In genomic region chr6:32825966-32826365, GRCh38 we compare ENCODE assay signal across 9 cellular contexts. TPM values are rescaled to one million over a fixed set of nuclear protein-coding genes. Genes with fewer than 3 reads are reported as not detected.
A peak's percentile ranks its signal among the peaks of the same experiment; 100 is the strongest.
DNase-seq lines count a peak whose midpoint lies in the region; ATAC-seq and TF ChIP-seq lines count a peak whose summit lies in the region.
"Had no signal": no experiment of that assay in that cellular context is flagged by ENCODE, and none has a peak within 500 bp of the region (broad histone marks: within the 10 kb centered on the region; RNA-seq: fewer than 3 reads in every experiment).

No MANE protein-coding gene starts in this region.

- peak overlapping the region in 4 of 59 donors; percentile 20 to 54 (median 36) for H3K27ac ChIP-seq in dorsolateral prefrontal cortex

- no peaks in the 10 kb centered on the region for H3K9me3 ChIP-seq in T-helper 17 cell (ENCODE audit: control insufficient read depth, low read length, poor library complexity, severe bottlenecking)

- H3K27me3 Mint-ChIP-seq in Calu3 (ENCODE audit: unreplicated experiment) = no peaks in the 10 kb centered on the region
- H3K27me3 Mint-ChIP-seq in nephron progenitor cell (ENCODE audit: low read depth, poor library complexity) = peaks cover 39% of the 10 kb centered on the region
- no peaks in the 10 kb centered on the region for H3K27me3 Mint-ChIP-seq in T-helper 17 cell
- H3K27me3 Mint-ChIP-seq: activated naive CD8-positive, alpha-beta T cell treated with anti-CD3 and anti-CD28 coated beads, Interleukin-2, amount 10 ng/mL, durations not matched to agents 7 days and 5 days had no signal

- ATAC-seq in T-helper 17 cell = no peak

- peak; percentile 25 for TF ChIP-seq CTCF in Calu3 (IDR thresholded peaks at IDR 0.05; ENCODE audit: unreplicated experiment)
- TF ChIP-seq CTCF in LNCAP (IDR thresholded peaks at IDR 0.05) = peak; percentile 28; the same call in 1 of the 2 replicates
- TF ChIP-seq CTCF in dorsolateral prefrontal cortex (IDR thresholded peaks at IDR 0.05 in 54 of 56, conservative IDR thresholded peaks at IDR 0.05 in 2 of 56; ENCODE audit: low read depth in 1 of 56, partially characterized antibody in 56 of 56) = peak in 55 of 56 donors; percentile 10 to 66 (median 48)
- TF ChIP-seq CTCF in nephron progenitor cell (IDR thresholded peaks at IDR 0.05) = peak; percentile 26

- no peaks in the 10 kb centered on the region for H3K4me1 Mint-ChIP-seq in Calu3 (ENCODE audit: low read depth, unreplicated experiment)
- no peaks in the 10 kb centered on the region for H3K4me1 Mint-ChIP-seq in nephron progenitor cell
- H3K4me1 Mint-ChIP-seq in T-helper 17 cell = peaks cover 18% of the 10 kb centered on the region

- H3K9me3 Mint-ChIP-seq in Calu3 (ENCODE audit: low read depth, unreplicated experiment) (no peaks in the 10 kb centered on the region), nephron progenitor cell (no peaks in the 10 kb centered on the region)
- H3K9me3 Mint-ChIP-seq: activated naive CD8-positive, alpha-beta T cell treated with anti-CD3 and anti-CD28 coated beads, Interleukin-2, amount 10 ng/mL, durations not matched to agents 7 days and 5 days had no signal

- intact Hi-C loops in Calu3 (cut with micrococcal nuclease; ENCODE audit: unreplicated experiment) (loop anchor here (1.0 kb wide), 1 partner anchor 42 kb away; no protein-coding TSS in a partner anchor), dorsolateral prefrontal cortex (cut with DNase I) (no loop called here)

- H3K27ac Mint-ChIP-seq in Calu3 (ENCODE audit: unreplicated experiment) (no peak overlapping the region), nephron progenitor cell (no peak overlapping the region), T-helper 17 cell (no peak overlapping the region)
- H3K27ac Mint-ChIP-seq: activated naive CD8-positive, alpha-beta T cell treated with anti-CD3 and anti-CD28 coated beads, Interleukin-2, amount 10 ng/mL, durations not matched to agents 7 days and 5 days had no signal

- H3K36me3 Mint-ChIP-seq in Calu3 (ENCODE audit: insufficient read depth, unreplicated experiment) = peaks cover 3% of the 10 kb centered on the region
- no peaks in the 10 kb centered on the region for H3K36me3 Mint-ChIP-seq in nephron progenitor cell (ENCODE audit: low read depth)
- H3K36me3 Mint-ChIP-seq in T-helper 17 cell (ENCODE audit: low read depth) = peaks cover 13% of the 10 kb centered on the region

- DNase-seq in Calu3 = peak; percentile 32
- no peak for DNase-seq in dorsolateral prefrontal cortex
- DNase-seq in nephron progenitor cell = no peak
- no peak for DNase-seq in middle frontal gyrus (ENCODE audit: extremely low spot score, low spot score)
- DNase-seq in T-helper 17 cell = no peak
- no peak for DNase-seq in NCI-H146 treated with DMSO at 0.1 percent for 48 hours (lab: John Stamatoyannopoulos, UW; ENCODE audit: unreplicated experiment)
- DNase-seq in stimulated activated CD4-positive, alpha-beta T cell treated with anti-CD3 and anti-CD28 coated beads, Interleukin-12 subunit alpha, Interleukin-12 subunit beta, amount 100 ng/mL, for 4 hours = no peak
- DNase-seq: activated naive CD8-positive, alpha-beta T cell treated with anti-CD3 and anti-CD28 coated beads, Interleukin-2, amount 10 ng/mL, durations not matched to agents 7 days and 5 days had no signal

- CTCF ChIA-PET in Calu3 (lab: Charles Lee) = interaction anchor here (0.8 to 2.4 kb wide), 7 partner anchors 12 to 159 kb away, joined by 3 to 34 read pairs (median 6); partner anchors contain the start of genes HLA-DMA, TAP1 and TAP2

- no peaks in the 10 kb centered on the region for H3K27me3 ChIP-seq in dorsolateral prefrontal cortex

- no TSS peak for BruUV-seq in Calu3 (replicated peaks; lab: Mats Ljungman, UMichigan)

- H3K4me3 Mint-ChIP-seq in Calu3 (ENCODE audit: low read depth, unreplicated experiment) = no peak overlapping the region
- no peak overlapping the region for H3K4me3 Mint-ChIP-seq in nephron progenitor cell
- no peak overlapping the region for H3K4me3 Mint-ChIP-seq in T-helper 17 cell
- H3K4me3 Mint-ChIP-seq: activated naive CD8-positive, alpha-beta T cell treated with anti-CD3 and anti-CD28 coated beads, Interleukin-2, amount 10 ng/mL, durations not matched to agents 7 days and 5 days had no signal

- no peak overlapping the region for H3K4me3 ChIP-seq in dorsolateral prefrontal cortex

RNA-seq across cellular contexts. Expression of gene HLA-DOB, which starts 9.2 kb away (rescaled TPM):
- total RNA-seq in Calu3 (2022) (0.97 and 2.2 TPM in 2 replicates), dorsolateral prefrontal cortex (1 to 10 TPM in 48 of 120 experiments, under 1 TPM in 40, not detected in 32; 0.33 to 9.9 (median 1.0) TPM), T-helper 17 cell (1 to 10 TPM; 2.3 to 6.6 TPM)

RNA-seq across cellular contexts. Expression of gene TAP2, which starts 12.6 kb away (rescaled TPM):
- 180 and 279 TPM in 2 replicates for total RNA-seq in Calu3 (2022)
- 10 to 100 TPM; 12.3 to 50.8 (median 24.2) TPM for total RNA-seq in dorsolateral prefrontal cortex
- 100 to 1,000 TPM in 1 of 2 donors, 10 to 100 TPM in 1; 92.6 to 103 TPM for total RNA-seq in T-helper 17 cell

RNA-seq across cellular contexts. Expression of gene PSMB8, which starts 17.9 kb away (rescaled TPM):
- 123 and 196 TPM in 2 replicates for total RNA-seq in Calu3 (2022)
- total RNA-seq in dorsolateral prefrontal cortex = 10 to 100 TPM in 101 of 120 experiments, 1 to 10 TPM in 19; 6.7 to 33.3 (median 13.1) TPM
- 100 to 1,000 TPM; 131 to 139 TPM for total RNA-seq in T-helper 17 cell

RNA-seq across cellular contexts. Expression of gene TAP1, which starts 27.5 kb away (rescaled TPM):
- 75.1 and 141 TPM in 2 replicates for total RNA-seq in Calu3 (2022)
- 10 to 100 TPM; 10.8 to 44.1 (median 18.6) TPM for total RNA-seq in dorsolateral prefrontal cortex
- total RNA-seq in T-helper 17 cell = 100 to 1,000 TPM; 119 to 125 TPM

RNA-seq across cellular contexts. Expression of gene PSMB9, which starts 28.0 kb away (rescaled TPM):
- total RNA-seq in Calu3 (2022) = 120 and 201 TPM in 2 replicates
- total RNA-seq in dorsolateral prefrontal cortex = 10 to 100 TPM in 85 of 120 experiments, 1 to 10 TPM in 35; 3.1 to 32.7 (median 12.7) TPM
- 100 to 1,000 TPM in 1 of 2 donors, 10 to 100 TPM in 1; 70.5 to 121 TPM for total RNA-seq in T-helper 17 cell
